In the genomic region with DNA sequence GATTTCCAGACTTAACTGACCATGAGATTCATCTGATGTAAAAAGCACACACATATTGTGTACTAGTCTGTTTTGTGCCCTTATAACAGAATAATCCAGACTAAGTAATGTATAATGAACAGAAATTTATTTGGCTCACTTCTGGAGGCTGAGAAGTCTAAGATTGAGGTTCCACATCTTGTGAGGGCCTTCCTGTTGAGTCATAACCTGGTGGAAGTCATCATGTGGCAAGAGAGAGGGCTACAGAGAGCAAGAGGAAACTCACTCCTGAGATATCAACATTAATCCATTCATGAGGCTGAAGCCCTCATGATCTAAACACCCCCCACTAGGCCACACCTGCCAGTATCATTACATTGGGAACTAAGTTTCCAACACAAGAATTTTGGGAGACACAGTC, we compare ENCODE assay signal across 27 cellular contexts.
DNase-seq lines count a peak whose midpoint lies in the region; TF ChIP-seq lines count a peak whose summit lies in the region.
"Had no signal": no experiment of that assay in that cellular context is flagged by ENCODE, and none has a peak within 500 bp of the region (broad histone marks: within the 10 kb centered on the region; RNA-seq: fewer than 3 reads in every experiment).

No MANE protein-coding gene starts in this region.

- H3K36me3 Mint-ChIP-seq in type B pancreatic cell, result peaks cover 13% of the 10 kb centered on the region
- H3K36me3 Mint-ChIP-seq in Calu3 (ENCODE audit: insufficient read depth, unreplicated experiment), result no peaks in the 10 kb centered on the region
- H3K36me3 Mint-ChIP-seq: activated naive CD8-positive, alpha-beta T cell treated with anti-CD3 and anti-CD28 coated beads for 36 hours; CD14-positive monocyte; stimulated activated memory B cell treated with anti-CD40 and anti-IgM and Interleukin-4, amounts not matched to agents 10 μg/mL and 1 μg/mL and 100 μg/mL, for 72 hours had no signal

- DNase-seq in EL (peak; percentile 53), Kasumi-1 (lab: John Stamatoyannopoulos, UW) (peak; percentile 30 to 34), dermis blood vessel endothelial cell (peak; percentile 66), iris pigment epithelial cell (ENCODE audit: low read depth) (peak; percentile 64), type B pancreatic cell (ENCODE audit: extremely low spot score, unreplicated experiment) (no peak), Calu3 (no peak), nucleus accumbens (lab: John Stamatoyannopoulos, UW) (no peak), T-helper 1 cell (no peak)
- DNase-seq: activated CD4-positive, alpha-beta T cell treated with anti-CD3 and anti-CD28 coated beads for 4 hours; activated effector memory CD4-positive, alpha-beta T cell treated with Interleukin-2 at 50 U/mL for 16 hours; activated naive CD8-positive, alpha-beta T cell treated with anti-CD3 and anti-CD28 coated beads for 36 hours; activated T-cell treated with anti-CD3 and anti-CD28 coated beads for 4 hours; left colon; NCI-H1092; NCI-H187 treated with DMSO at 0.1 percent for 48 hours; NCI-H2171 treated with DMSO at 0.1 percent for 48 hours; NCI-H526; right lobe of liver; Right ventricle myocardium superior; stimulated activated CD4-positive, alpha-beta T cell treated with anti-CD3 and anti-CD28 coated beads, Interleukin-4, amount 100 ng/mL, for 4 hours; substantia nigra; upper lobe of left lung had no signal

- intact Hi-C loops in Calu3 (cut with micrococcal nuclease; ENCODE audit: unreplicated experiment), result no loop called here

- H3K4me3 Mint-ChIP-seq in type B pancreatic cell, result no peak overlapping the region
- H3K4me3 Mint-ChIP-seq in Calu3 (ENCODE audit: low read depth, unreplicated experiment), result no peak overlapping the region
- H3K4me3 Mint-ChIP-seq: activated naive CD8-positive, alpha-beta T cell treated with anti-CD3 and anti-CD28 coated beads for 36 hours; CD14-positive monocyte; central memory CD8-positive, alpha-beta T cell; neural crest cell; stimulated activated memory B cell treated with anti-CD40 and anti-IgM and Interleukin-4, amounts not matched to agents 10 μg/mL and 1 μg/mL and 100 μg/mL, for 72 hours; T-helper 2 cell treated with Interferon-gamma antibody and Interleukin-4, amounts not matched to agents 5 μg/mL and 100 μg/mL, for 36 hours had no signal

- no peak overlapping the region for H3K27ac Mint-ChIP-seq in type B pancreatic cell
- no peak overlapping the region for H3K27ac Mint-ChIP-seq in Calu3 (ENCODE audit: unreplicated experiment)
- H3K27ac Mint-ChIP-seq: activated naive CD8-positive, alpha-beta T cell treated with anti-CD3 and anti-CD28 coated beads for 36 hours; CD14-positive monocyte; stimulated activated memory B cell treated with anti-CD40 and anti-IgM and Interleukin-4, amounts not matched to agents 10 μg/mL and 1 μg/mL and 100 μg/mL, for 72 hours; T-helper 2 cell treated with Interferon-gamma antibody and Interleukin-4, amounts not matched to agents 5 μg/mL and 100 μg/mL, for 36 hours had no signal

- no TSS peak for BruUV-seq in Calu3 (replicated peaks; lab: Mats Ljungman, UMichigan)

- peaks cover 33% of the 10 kb centered on the region for H3K9me3 Mint-ChIP-seq in type B pancreatic cell
- peaks cover 11% of the 10 kb centered on the region for H3K9me3 Mint-ChIP-seq in Calu3 (ENCODE audit: low read depth, unreplicated experiment)
- H3K9me3 Mint-ChIP-seq: central memory CD8-positive, alpha-beta T cell had no signal

- H3K4me1 Mint-ChIP-seq in type B pancreatic cell (ENCODE audit: unreplicated experiment), result peaks cover 7% of the 10 kb centered on the region
- no peaks in the 10 kb centered on the region for H3K4me1 Mint-ChIP-seq in Calu3 (ENCODE audit: low read depth, unreplicated experiment)
- H3K4me1 Mint-ChIP-seq: activated naive CD8-positive, alpha-beta T cell treated with anti-CD3 and anti-CD28 coated beads for 36 hours; CD14-positive monocyte; central memory CD8-positive, alpha-beta T cell; stimulated activated memory B cell treated with anti-CD40 and anti-IgM and Interleukin-4, amounts not matched to agents 10 μg/mL and 1 μg/mL and 100 μg/mL, for 72 hours had no signal

- H3K27me3 Mint-ChIP-seq in type B pancreatic cell, result no peaks in the 10 kb centered on the region
- H3K27me3 Mint-ChIP-seq in Calu3 (ENCODE audit: unreplicated experiment), result no peaks in the 10 kb centered on the region
- H3K27me3 Mint-ChIP-seq: stimulated activated memory B cell treated with anti-CD40 and anti-IgM and Interleukin-4, amounts not matched to agents 10 μg/mL and 1 μg/mL and 100 μg/mL, for 72 hours had no signal

- CTCF ChIA-PET in Calu3 (lab: Charles Lee), result no interaction called here

- TF ChIP-seq CTCF in type B pancreatic cell (conservative IDR thresholded peaks at IDR 0.05) (no peak), Calu3 (IDR thresholded peaks at IDR 0.05; ENCODE audit: unreplicated experiment) (no peak)

Comparison
In these comparisons a context has a peak if more than half of its experiments do, and no peak if none do; other contexts are left out.
1. DNase-seq: peak in EL (single experiment), Kasumi-1 (2 of 2), dermis blood vessel endothelial cell (single experiment) and iris pigment epithelial cell (single experiment); none in type B pancreatic cell (single experiment), Calu3 (single experiment), nucleus accumbens (0 of 56) and T-helper 1 cell (0 of 5).